Comparison of ENCODE assay signal across 9 cellular contexts in the genomic region with DNA sequence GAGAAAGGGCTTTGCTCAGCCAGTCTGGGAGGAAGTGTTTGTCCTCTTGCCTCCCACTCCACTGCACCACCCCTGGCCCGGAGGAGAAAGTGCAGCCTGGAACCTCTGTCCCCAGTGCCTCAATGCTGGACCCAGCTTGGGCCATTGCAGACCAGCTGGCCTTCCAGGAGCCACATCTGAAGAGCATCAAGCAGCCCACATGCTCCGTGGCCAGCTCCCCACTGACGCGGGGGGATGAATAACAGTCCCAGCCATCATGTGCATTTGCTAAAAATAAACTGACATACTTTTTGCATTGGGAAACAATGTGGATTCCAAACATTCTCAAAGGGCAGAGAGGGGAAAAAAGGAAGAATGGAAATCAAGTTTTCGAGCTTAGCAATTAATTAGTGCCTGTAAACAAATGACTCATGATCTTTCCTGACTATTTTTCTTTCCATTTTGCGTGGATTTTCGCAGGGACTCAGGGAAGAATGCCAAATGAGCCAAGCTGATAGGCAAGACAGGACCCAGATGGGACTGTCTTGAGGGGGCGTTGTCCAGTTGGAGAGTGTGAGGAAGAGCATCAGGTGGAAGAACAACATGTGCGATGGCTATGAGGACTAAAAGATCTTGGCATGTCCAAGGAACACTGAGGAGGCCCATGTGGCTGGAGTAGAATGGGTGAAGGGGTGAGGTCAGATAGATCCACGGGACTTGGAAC. TPM values are rescaled to one million over a fixed set of nuclear protein-coding genes. Genes with fewer than 3 reads are reported as not detected.
DNase-seq lines count a peak whose midpoint lies in the region; ATAC-seq and TF ChIP-seq lines count a peak whose summit lies in the region.
"Had no signal": no experiment of that assay in that cellular context is flagged by ENCODE, and none has a peak within 500 bp of the region (broad histone marks: within the 10 kb centered on the region; RNA-seq: fewer than 3 reads in every experiment).

No MANE protein-coding gene starts in this region.

- H3K36me3 Mint-ChIP-seq in type B pancreatic cell: no peaks in the 10 kb centered on the region

- H3K27me3 ChIP-seq in left lung (no peaks in the 10 kb centered on the region), testis (no peaks in the 10 kb centered on the region)

- WGBS in testis, 2 donors: 33 to 39% methylated on average over 9 to 10 of the region's 10 CpGs

- no peak overlapping the region for H3K4me3 ChIP-seq in cardiac fibroblast (replicated peaks in 1 of 2; ENCODE audit: low read depth in 2 of 2, low read length in 2 of 2)
- no peak overlapping the region for H3K4me3 ChIP-seq in left lung
- no peak overlapping the region for H3K4me3 ChIP-seq in testis
- H3K4me3 ChIP-seq: HAP-1 had no signal

- H3K4me1 ChIP-seq in left lung (peaks cover 8 to 96% of the 10 kb centered on the region in 2 donors), testis (peaks cover 14% of the 10 kb centered on the region)
- H3K4me1 ChIP-seq: HAP-1 had no signal

- TF ChIP-seq POLR2A in testis (IDR thresholded peaks at IDR 0.05): no peak

- H3K27ac Mint-ChIP-seq in type B pancreatic cell: no peak overlapping the region

- peak; percentile 32 for TF ChIP-seq CTCF in cardiac fibroblast (IDR thresholded peaks at IDR 0.05; ENCODE audit: low read depth, low read length)
- TF ChIP-seq CTCF in left lung (IDR thresholded peaks at IDR 0.05): peak in 1 of 2 donors; percentile 29
- peak in 2 of 3 experiments; percentile 21 to 37 for TF ChIP-seq CTCF in testis (IDR thresholded peaks at IDR 0.05)
- TF ChIP-seq CTCF in type B pancreatic cell (conservative IDR thresholded peaks at IDR 0.05): no peak

- peaks cover 0 to under 1% of the 10 kb centered on the region in 2 donors for H3K9me3 ChIP-seq in left lung
- H3K9me3 ChIP-seq in testis: no peaks in the 10 kb centered on the region
- H3K9me3 ChIP-seq: HAP-1 had no signal

- H3K9me3 Mint-ChIP-seq in type B pancreatic cell: no peaks in the 10 kb centered on the region

- intact Hi-C loops in left lung (cut with DNase I): no loop called here
- intact Hi-C loops in testis (cut with DNase I; ENCODE audit: low total_unique reads): loop anchor here (10.0 kb wide), 1 partner anchor 60 kb away; no protein-coding TSS in a partner anchor

- ATAC-seq in left lung (peak; percentile 60), GM19351 (IDR thresholded peaks at IDR 0.05; ENCODE audit: unreplicated experiment) (no peak)

- DNase-seq in HK-2 (ENCODE audit: unreplicated experiment): peak; percentile 46
- peak; percentile 90 to 96 for DNase-seq in cardiac fibroblast (ENCODE audit: low read depth in 2 of 2)
- peak in 1 of 2 donors; percentile 81 for DNase-seq in left lung
- DNase-seq in testis: peak; percentile 80
- no peak for DNase-seq in NOMO-1 treated with dmso at 0.1 percent for 144 hours (lab: John Stamatoyannopoulos, UW; ENCODE audit: unreplicated experiment)
- DNase-seq in type B pancreatic cell (ENCODE audit: extremely low spot score, unreplicated experiment): no peak
- no peak for DNase-seq in DMS79 treated with DMSO at 0.1 percent for 48 hours (lab: John Stamatoyannopoulos, UW)

- no peaks in the 10 kb centered on the region for H3K36me3 ChIP-seq in left lung
- H3K36me3 ChIP-seq in testis (ENCODE audit: low read depth, missing control alignments): no peaks in the 10 kb centered on the region
- H3K36me3 ChIP-seq: HAP-1 had no signal

- H3K27me3 Mint-ChIP-seq in type B pancreatic cell: no peaks in the 10 kb centered on the region

- H3K4me3 Mint-ChIP-seq in type B pancreatic cell: no peak overlapping the region

- H3K27ac ChIP-seq in left lung: peak overlapping the region; percentile 57 to 58
- H3K27ac ChIP-seq in testis: peak overlapping the region; percentile 35 to 88

- peaks cover 11% of the 10 kb centered on the region for H3K4me1 Mint-ChIP-seq in type B pancreatic cell (ENCODE audit: unreplicated experiment)

RNA-seq across cellular contexts. Expression of a gene that starts 34.1 kb away (rescaled TPM):
- total RNA-seq in left lung (100 to 1,000 TPM; 133 to 266 TPM), testis (10 to 100 TPM; 25.9 to 40.0 TPM), type B pancreatic cell (ENCODE audit: low replicate concordance) (23.0 and 54.1 TPM in 2 replicates)
- polyA plus RNA-seq in testis (ENCODE audit: insufficient read depth, low read depth, low replicate concordance): 11.3 TPM

Comparison
In these comparisons a context has a peak if more than half of its experiments do, and no peak if none do; other contexts are left out.
1. DNase-seq: peak in HK-2 (single experiment), cardiac fibroblast (2 of 2) and testis (single experiment); none in NOMO-1 treated with dmso at 0.1 percent for 144 hours (single experiment), type B pancreatic cell (single experiment) and DMS79 treated with DMSO at 0.1 percent for 48 hours (single experiment).